Comparison of ENCODE assay signal across 29 cellular contexts in the genomic region with DNA sequence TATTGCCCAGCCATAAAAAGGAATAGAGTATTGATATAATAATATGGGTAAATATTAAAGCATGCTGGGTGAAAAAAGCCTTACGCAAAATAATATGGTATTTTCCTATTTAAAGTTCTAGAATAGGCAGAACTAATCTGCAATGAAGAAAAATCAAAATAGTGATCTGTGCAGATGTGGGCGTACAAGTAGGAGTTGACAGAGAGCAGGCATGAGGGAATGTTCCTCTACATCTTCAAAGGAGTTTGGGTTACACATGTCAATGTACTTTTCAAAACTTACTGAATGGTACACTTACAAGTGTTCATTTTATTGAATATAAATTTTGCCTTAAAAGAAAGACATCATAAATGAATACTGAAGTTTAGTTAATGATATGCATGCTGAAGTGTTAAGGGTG.
"Had no signal": no experiment of that assay in that cellular context is flagged by ENCODE, and none has a peak within 500 bp of the region (broad histone marks: within the 10 kb centered on the region; RNA-seq: fewer than 3 reads in every experiment).

No MANE protein-coding gene starts in this region.

- ATAC-seq: activated naive CD4-positive, alpha-beta T cell treated with anti-CD3 and anti-CD28 coated beads, Interleukin-2, amount 50 U/mL, for 72 hours; activated naive CD8-positive, alpha-beta T cell treated with anti-CD3 and anti-CD28 coated beads, Interleukin-2, amount 50 U/mL, for 24 hours; activated T-cell treated with anti-CD3 and anti-CD28 coated beads, Interleukin-2, amount 50 U/mL, for 4 hours; activated T-cell treated with anti-CD3 and anti-CD28 coated beads, Interleukin-2, amount 50 U/mL, for 72 hours; activated T-helper 17 cell treated with anti-CD3 and anti-CD28 coated beads, Interleukin-2, amount 50 U/mL, for 72 hours; body of pancreas had no signal

- DNase-seq: activated effector memory CD4-positive, alpha-beta T cell treated with anti-CD3 and anti-CD28 coated beads, Interleukin-2, amount 50 U/mL, for 16 hours; activated effector memory CD4-positive, alpha-beta T cell treated with Interleukin-2 at 50 U/mL for 16 hours; activated gamma-delta T cell; activated gamma-delta T cell treated with Interleukin-2 at 50 U/mL for 16 hours; activated naive CD4-positive, alpha-beta T cell; activated naive CD4-positive, alpha-beta T cell treated with anti-CD3 and anti-CD28 coated beads for 36 hours; activated naive CD4-positive, alpha-beta T cell treated with anti-CD3 and anti-CD28 coated beads, Interleukin-2, amount 10 ng/mL, durations not matched to agents 7 days and 5 days; activated naive CD4-positive, alpha-beta T cell treated with anti-CD3 and anti-CD28 coated beads, Interleukin-2, amount 50 U/mL, for 16 hours; activated naive CD4-positive, alpha-beta T cell treated with Interleukin-2 at 50 U/mL for 16 hours; activated naive CD8-positive, alpha-beta T cell treated with anti-CD3 and anti-CD28 coated beads for 36 hours; activated naive CD8-positive, alpha-beta T cell treated with anti-CD3 and anti-CD28 coated beads, Interleukin-2, amount 10 ng/mL, durations not matched to agents 7 days and 5 days; activated naive CD8-positive, alpha-beta T cell treated with anti-CD3 and anti-CD28 coated beads, Interleukin-2, amount 50 U/mL, for 24 hours; activated T-cell treated with anti-CD3 and anti-CD28 coated beads, Interleukin-2, amount 50 U/mL, for 24 hours; activated T-cell treated with anti-CD3 and anti-CD28 coated beads, Interleukin-2, amount 50 U/mL, for 4 hours; activated T-cell treated with anti-CD3 and anti-CD28 coated beads, Interleukin-2, amount 50 U/mL, for 48 hours; activated T-cell treated with anti-CD3 and anti-CD28 coated beads, Interleukin-2, amount 50 U/mL, for 72 hours; adrenal gland; amniotic stem cell; amygdala; anterior cingulate cortex; aorta; brain microvascular endothelial cell; central memory CD4-positive, alpha-beta T cell; cerebellar nuclear complex had no signal

- FAIRE-seq: astrocyte, bronchial epithelial cell had no signal
